ENCODE assay signal across 8 cellular contexts in genomic region chr13:31161583-31162150, GRCh38. TPM values are rescaled to one million over a fixed set of nuclear protein-coding genes. Genes with fewer than 3 reads are reported as not detected.
DNase-seq lines count a peak whose midpoint lies in the region; ATAC-seq and TF ChIP-seq lines count a peak whose summit lies in the region.

TSS of gene HSPH1 (minus strand) at chr13:31161904. CDS start at chr13:31161582, 322 bp downstream.

- no peaks in the 10 kb centered on the region for H3K27me3 ChIP-seq in DND-41 (ENCODE audit: insufficient read depth, low read length, poor library complexity)
- no peaks in the 10 kb centered on the region for H3K27me3 ChIP-seq in fibroblast of lung (ENCODE audit: control insufficient read depth, insufficient read depth, low read length)
- no peaks in the 10 kb centered on the region for H3K27me3 ChIP-seq in naive thymus-derived CD4-positive, alpha-beta T cell (ENCODE audit: control insufficient read depth in 2 of 2, insufficient read depth in 2 of 2, low read length in 2 of 2)

- H3K36me3 ChIP-seq in DND-41 (ENCODE audit: insufficient read depth, low read length) = peaks cover 33% of the 10 kb centered on the region
- no peaks in the 10 kb centered on the region for H3K36me3 ChIP-seq in fibroblast of lung (ENCODE audit: control insufficient read depth, insufficient read depth, low read length)
- peaks cover 0 to 7% (median 6%) of the 10 kb centered on the region in 3 experiments for H3K36me3 ChIP-seq in naive thymus-derived CD4-positive, alpha-beta T cell (ENCODE audit: control insufficient read depth in 2 of 3, insufficient read depth in 3 of 3, low read length in 3 of 3)

- in situ Hi-C loops in KBM-7 (cut with MboI; ENCODE audit: low pct_unique_long_range_greater_than_20kb, low sequenced_read_pairs) = no loop called here

- H3K9me3 ChIP-seq in DND-41 (ENCODE audit: insufficient read depth, low read length, severe bottlenecking) (no peaks in the 10 kb centered on the region), fibroblast of lung (ENCODE audit: control insufficient read depth, insufficient read depth, low read depth, low read length) (no peaks in the 10 kb centered on the region)
- H3K9me3 ChIP-seq in naive thymus-derived CD4-positive, alpha-beta T cell (ENCODE audit: control insufficient read depth in 2 of 3, low read length in 3 of 3) = no peaks in the 10 kb centered on the region

- H3K27ac ChIP-seq in DND-41 (ENCODE audit: low read length) (peak within 1 kb of the TSS; percentile 92), fibroblast of lung (ENCODE audit: insufficient read depth, low read length) (peak within 1 kb of the TSS; percentile 89)
- H3K27ac ChIP-seq in naive thymus-derived CD4-positive, alpha-beta T cell (ENCODE audit: low read depth, low read length) = peak within 1 kb of the TSS; percentile 96

- H3K79me2 ChIP-seq in DND-41 (ENCODE audit: insufficient read depth, low read length) (peaks cover 61% of the 10 kb centered on the region), fibroblast of lung (ENCODE audit: control insufficient read depth, insufficient read depth, low read length) (peaks cover 37% of the 10 kb centered on the region)

- peaks cover 0 to 12% (median 8%) of the 10 kb centered on the region in 5 donors for H3K36me3 Mint-ChIP-seq in naive thymus-derived CD4-positive, alpha-beta T cell
- H3K36me3 Mint-ChIP-seq in stimulated activated naive B cell treated with anti-CD40 and anti-IgM and Interleukin-4, amounts not matched to agents 10 μg/mL and 1 μg/mL and 100 μg/mL, for 72 hours = peaks cover 11 to 19% of the 10 kb centered on the region in 2 donors

- peaks cover 23 to 52% (median 47%) of the 10 kb centered on the region in 7 donors for H3K4me1 Mint-ChIP-seq in naive thymus-derived CD4-positive, alpha-beta T cell
- peaks cover 11 to 38% of the 10 kb centered on the region in 2 donors for H3K4me1 Mint-ChIP-seq in stimulated activated naive B cell treated with anti-CD40 and anti-IgM and Interleukin-4, amounts not matched to agents 10 μg/mL and 1 μg/mL and 100 μg/mL, for 72 hours

- peak within 1 kb of the TSS; percentile 92 to 98 (median 94) for H3K4me3 Mint-ChIP-seq in naive thymus-derived CD4-positive, alpha-beta T cell
- H3K4me3 Mint-ChIP-seq in stimulated activated naive B cell treated with anti-CD40 and anti-IgM and Interleukin-4, amounts not matched to agents 10 μg/mL and 1 μg/mL and 100 μg/mL, for 72 hours = peak within 1 kb of the TSS; percentile 98 to 99

- no peaks in the 10 kb centered on the region for H3K9me3 Mint-ChIP-seq in naive thymus-derived CD4-positive, alpha-beta T cell
- H3K9me3 Mint-ChIP-seq in stimulated activated naive B cell treated with anti-CD40 and anti-IgM and Interleukin-4, amounts not matched to agents 10 μg/mL and 1 μg/mL and 100 μg/mL, for 72 hours = no peaks in the 10 kb centered on the region

- peak; percentile 97 for DNase-seq in DND-41
- DNase-seq in KBM-7 = peak; percentile 98
- peak; percentile 95 to 98 for DNase-seq in activated T-helper 1 cell treated with anti-CD3 and anti-CD28 coated beads, Interleukin-2, amount 50 U/mL, for 16 hours (ENCODE audit: low read depth in 1 of 2, low spot score in 1 of 2)
- DNase-seq in fibroblast of lung (ENCODE audit: low read depth in 2 of 2) = peak; percentile 97 to 98
- DNase-seq in naive thymus-derived CD4-positive, alpha-beta T cell = peak in 7 of 9 donors; percentile 98 to 100 (median 99)
- peak; percentile 99 for DNase-seq in stimulated activated naive B cell treated with anti-CD40 and anti-IgM and Interleukin-4, amounts not matched to agents 10 μg/mL and 1 μg/mL and 100 μg/mL, for 72 hours

- peaks cover 24% of the 10 kb centered on the region; the same call in 1 of the 2 replicates for H4K20me1 ChIP-seq in DND-41 (ENCODE audit: insufficient read depth, low read length)
- H4K20me1 ChIP-seq in fibroblast of lung (ENCODE audit: control insufficient read depth, extremely low read depth, insufficient read depth, low read length) = no peaks in the 10 kb centered on the region

- intact Hi-C loops in naive thymus-derived CD4-positive, alpha-beta T cell (cut with micrococcal nuclease) = loop anchor here (1.0 to 10.0 kb wide), 22 partner anchors 9 to 1567 kb away; partner anchors contain the start of genes B3GLCT (in 2 of the 2), N4BP2L2 (in 2 of the 2), SLC7A1 (in 2 of the 2) and UBL3 (in 2 of the 2)

- peak within 1 kb of the TSS; percentile 74 for H3K4me2 ChIP-seq in DND-41 (ENCODE audit: insufficient read depth, low read length)
- H3K4me2 ChIP-seq in fibroblast of lung (ENCODE audit: extremely low read depth, insufficient read depth, low read length) = peak within 1 kb of the TSS; percentile 79

- TF ChIP-seq CTCF in DND-41 (IDR thresholded peaks at IDR 0.05; ENCODE audit: borderline replicate concordance, extremely low read depth, low read length, poor library complexity, severe bottlenecking) (peak; percentile 33), fibroblast of lung (conservative IDR thresholded peaks at IDR 0.05 in 1 of 2, IDR thresholded peaks at IDR 0.05 in 1 of 2; ENCODE audit: low read depth in 1 of 2, low read length in 2 of 2) (peak in 1 of 2 donors; percentile 15)

- peak within 1 kb of the TSS; percentile 72 for H3K9ac ChIP-seq in DND-41 (ENCODE audit: low read depth, low read length)
- peak within 1 kb of the TSS; percentile 91 for H3K9ac ChIP-seq in fibroblast of lung (ENCODE audit: insufficient read depth, low read length)

- POLR2A ChIA-PET in naive thymus-derived CD4-positive, alpha-beta T cell (lab: Charles Lee) = interaction anchor here (0.6 to 2.9 kb wide), 6 partner anchors 9 to 545 kb away, joined by 3 to 16 read pairs (median 3); partner anchors contain the start of gene B3GLCT

- peaks cover 46% of the 10 kb centered on the region for H3K4me1 ChIP-seq in DND-41 (ENCODE audit: insufficient read depth, low read length)
- H3K4me1 ChIP-seq in fibroblast of lung (ENCODE audit: control insufficient read depth, extremely low read depth, insufficient read depth, low read length) = peaks cover 4% of the 10 kb centered on the region
- peaks cover 22 to 26% of the 10 kb centered on the region in 2 donors for H3K4me1 ChIP-seq in naive thymus-derived CD4-positive, alpha-beta T cell (ENCODE audit: control insufficient read depth in 2 of 2, insufficient read depth in 2 of 2, low read length in 2 of 2)

- H3K4me3 ChIP-seq in DND-41 (ENCODE audit: low read depth in 1 of 2, low read length in 2 of 2) (peak within 1 kb of the TSS; percentile 67 to 94), fibroblast of lung (replicated peaks in 1 of 4; ENCODE audit: control extremely low read depth in 1 of 4, insufficient read depth in 1 of 4, low read depth in 3 of 4, low read length in 4 of 4) (peak within 1 kb of the TSS; percentile 90 to 98 (median 92))
- H3K4me3 ChIP-seq in naive thymus-derived CD4-positive, alpha-beta T cell (ENCODE audit: low read length) = peak within 1 kb of the TSS; percentile 89

- CTCF ChIA-PET in naive thymus-derived CD4-positive, alpha-beta T cell (lab: Charles Lee) = no interaction called here

- peak; percentile 84 for ATAC-seq in DND-41 (ENCODE audit: insufficient read depth, low read depth)
- peak; percentile 82 for ATAC-seq in GM21717 (IDR thresholded peaks at IDR 0.05; ENCODE audit: unreplicated experiment)
- ATAC-seq in naive thymus-derived CD4-positive, alpha-beta T cell = peak; percentile 83
- peak; percentile 79 to 83 for ATAC-seq in stimulated activated naive B cell treated with anti-CD40 and anti-IgM and Interleukin-4, amounts not matched to agents 10 μg/mL and 1 μg/mL and 100 μg/mL, for 72 hours (replicated peaks)

- H3K27me3 Mint-ChIP-seq in naive thymus-derived CD4-positive, alpha-beta T cell = peaks cover 0 to 3% (median 0%) of the 10 kb centered on the region in 5 donors
- no peaks in the 10 kb centered on the region for H3K27me3 Mint-ChIP-seq in stimulated activated naive B cell treated with anti-CD40 and anti-IgM and Interleukin-4, amounts not matched to agents 10 μg/mL and 1 μg/mL and 100 μg/mL, for 72 hours

- H2AFZ ChIP-seq in DND-41 (ENCODE audit: low read depth, low read length) (peak within 1 kb of the TSS; percentile 88), fibroblast of lung (ENCODE audit: low read length) (peak within 1 kb of the TSS; percentile 98)

- peak within 1 kb of the TSS; percentile 98 to 99 (median 99) for H3K27ac Mint-ChIP-seq in naive thymus-derived CD4-positive, alpha-beta T cell
- H3K27ac Mint-ChIP-seq in stimulated activated naive B cell treated with anti-CD40 and anti-IgM and Interleukin-4, amounts not matched to agents 10 μg/mL and 1 μg/mL and 100 μg/mL, for 72 hours = peak within 1 kb of the TSS; percentile 98

TF ChIP-seq in PFSK-1, 5 proteins besides CTCF, POLR2A, EP300 and RAD21 (continues in another document):
- TF ChIP-seq POLR2AphosphoS5 (IDR thresholded peaks at IDR 0.05; ENCODE audit: low read depth, low read length) = peak; percentile 48; the same call in 1 of the 2 replicates

RNA-seq across cellular contexts. Expression of gene HSPH1, which starts in this region (rescaled TPM):
- 24.4 TPM for polyA plus RNA-seq in PFSK-1 (2012; ENCODE audit: insufficient read length, low read depth)
- 40.6 and 43.1 TPM in 2 replicates for total RNA-seq in fibroblast of lung
- 34.4 and 59.1 TPM in 2 replicates for polyA plus RNA-seq in fibroblast of lung
- 31.3 and 61.5 TPM in 2 replicates for polyA plus RNA-seq in fibroblast of lung (2012)
- polyA minus RNA-seq in fibroblast of lung (ENCODE audit: low replicate concordance) = 2.2 and 2.3 TPM in 2 replicates
- 100 to 1,000 TPM in 3 of 5 experiments, 10 to 100 TPM in 2; 65.5 to 154 (median 107) TPM for total RNA-seq in naive thymus-derived CD4-positive, alpha-beta T cell
- 10 to 100 TPM; 36.6 to 66.3 TPM for polyA plus RNA-seq in naive thymus-derived CD4-positive, alpha-beta T cell

Comparison
In these comparisons a context has a peak if more than half of its experiments do, and no peak if none do; other contexts are left out.
1. Peak in every context shown above with its lines: DNase-seq, ATAC-seq, H3K4me3 ChIP-seq and H3K27ac ChIP-seq.